ENCODE assay signal across 32 cellular contexts in genomic region chr3:44117239-44117638, GRCh38.
A peak's percentile ranks its signal among the peaks of the same experiment; 100 is the strongest.
DNase-seq lines count a peak whose midpoint lies in the region; ATAC-seq, FAIRE-seq and TF ChIP-seq lines count a peak whose summit lies in the region.
"Had no signal": no experiment of that assay in that cellular context is flagged by ENCODE, and none has a peak within 500 bp of the region (broad histone marks: within the 10 kb centered on the region; RNA-seq: fewer than 3 reads in every experiment).

No MANE protein-coding gene starts in this region.

- no peak overlapping the region for H2AFZ ChIP-seq in mammary epithelial cell (ENCODE audit: low read depth, low read length)
- H2AFZ ChIP-seq: parathyroid adenoma had no signal

- H4K20me1 ChIP-seq in mammary epithelial cell (ENCODE audit: insufficient read depth, low read length), result no peaks in the 10 kb centered on the region

- no peaks in the 10 kb centered on the region for H3K79me2 ChIP-seq in mammary epithelial cell (ENCODE audit: insufficient read depth, low read length)
- H3K79me2 ChIP-seq: parathyroid adenoma had no signal

- in situ Hi-C loops in mammary epithelial cell (cut with MboI; ENCODE audit: low sequenced_read_pairs in 2 of 2), result no loop called here

- H3K36me3 ChIP-seq in mammary epithelial cell (ENCODE audit: insufficient read depth, low read length) (peaks cover 3% of the 10 kb centered on the region), endodermal cell (ENCODE audit: control insufficient read depth, insufficient read depth, low read length) (no peaks in the 10 kb centered on the region), left lung (no peaks in the 10 kb centered on the region)
- H3K36me3 ChIP-seq: heart right ventricle, SJSA1 had no signal

- dilution Hi-C loops in mammary epithelial cell (cut with HindIII; ENCODE audit: low sequenced_read_pairs), result no loop called here

- ATAC-seq in left lung (peak; percentile 70), HG02938 (IDR thresholded peaks at IDR 0.05; ENCODE audit: unreplicated experiment) (no peak), HG03354 (IDR thresholded peaks at IDR 0.05; ENCODE audit: poor library complexity, severe bottlenecking, unreplicated experiment) (no peak)
- ATAC-seq: activated CD4-positive, CD25-positive, alpha-beta regulatory T cell treated with anti-CD3 and anti-CD28 coated beads, Interleukin-2, amount 50 U/mL, for 24 hours; effector memory CD8-positive, alpha-beta T cell; heart right ventricle; mucosa of descending colon; right cardiac atrium; stimulated activated effector memory CD8-positive, alpha-beta T cell treated with anti-CD3 and anti-CD28 coated beads, Interleukin-12 subunit alpha, Interleukin-12 subunit beta, amount 100 ng/mL, for 72 hours; T-cell had no signal

- H3K4me1 ChIP-seq in mammary epithelial cell (ENCODE audit: insufficient read depth, low read length) (peaks cover 8% of the 10 kb centered on the region), endodermal cell (ENCODE audit: control insufficient read depth, insufficient read depth, low read length) (peaks cover 3% of the 10 kb centered on the region), left lung (no peaks in the 10 kb centered on the region)
- H3K4me1 ChIP-seq: parathyroid adenoma, SJSA1 had no signal

- H3K27me3 Mint-ChIP-seq in MCF 10A (ENCODE audit: insufficient read depth, unreplicated experiment), result no peaks in the 10 kb centered on the region
- H3K27me3 Mint-ChIP-seq in endodermal cell (ENCODE audit: insufficient read depth), result no peaks in the 10 kb centered on the region

- WGBS in mammary epithelial cell (ENCODE audit: low coverage, missing lambda C conversion rate), result 8% methylated on average over 2 of the region's 2 CpGs
- 66 to 74% methylated on average over 2 of the region's 2 CpGs for WGBS in endodermal cell (ENCODE audit: insufficient coverage in 1 of 2, insufficient read length in 1 of 2), 2 experiments

- no peak overlapping the region for H3K27ac ChIP-seq in mammary epithelial cell (ENCODE audit: insufficient read depth, low read depth, low read length)
- no peak overlapping the region for H3K27ac ChIP-seq in endodermal cell (ENCODE audit: low read depth, low read length)
- H3K27ac ChIP-seq in left lung, result no peak overlapping the region
- H3K27ac ChIP-seq: 22Rv1, heart right ventricle, KMS-11, parathyroid adenoma, SJSA1 had no signal

- CTCF ChIA-PET in MCF 10A (lab: Yijun Ruan, JAX), result no interaction called here
- CTCF ChIA-PET in mammary epithelial cell (lab: Charles Lee; ENCODE audit: low non-redundant PET), result no interaction called here

- H3K4me3 ChIP-seq in mammary epithelial cell (replicated peaks in 1 of 3; ENCODE audit: insufficient read depth in 1 of 3, low read depth in 2 of 3, low read length in 3 of 3), result no peak overlapping the region
- H3K4me3 ChIP-seq in endodermal cell (ENCODE audit: low read length), result no peak overlapping the region
- no peak overlapping the region for H3K4me3 ChIP-seq in left lung
- H3K4me3 ChIP-seq: heart right ventricle, mucosa of descending colon, SJSA1 had no signal

- H3K9me3 Mint-ChIP-seq in MCF 10A (ENCODE audit: unreplicated experiment), result no peaks in the 10 kb centered on the region
- no peaks in the 10 kb centered on the region for H3K9me3 Mint-ChIP-seq in endodermal cell
- H3K9me3 Mint-ChIP-seq: activated naive CD4-positive, alpha-beta T cell treated with anti-CD3 and anti-CD28 coated beads, Interleukin-2, amount 10 ng/mL, durations not matched to agents 7 days and 5 days; activated T-helper 1 cell treated with anti-CD3 and anti-CD28 coated beads, Interleukin-12 subunit alpha, Interleukin-12 subunit beta, Interleukin-2, Interleukin-4 antibody, amounts not matched to agents 30 ng/mL and 10 ng/mL and 1 ng/mL, durations not matched to agents 14 hours and 24 hours and 36 hours; CD4-positive, alpha-beta T cell; effector memory CD8-positive, alpha-beta T cell; nephron; stimulated activated effector memory CD8-positive, alpha-beta T cell treated with anti-CD3 and anti-CD28 coated beads, Interleukin-12 subunit alpha, Interleukin-12 subunit beta, amount 100 ng/mL, for 72 hours; T-cell had no signal

- no peak overlapping the region for H3K9ac ChIP-seq in mammary epithelial cell (ENCODE audit: insufficient read depth, low read length)
- peak overlapping the region; percentile 23 for H3K9ac ChIP-seq in endodermal cell (ENCODE audit: extremely low read depth, low read length, poor library complexity, severe bottlenecking)
- H3K9ac ChIP-seq: KMS-11, parathyroid adenoma had no signal

- H3K27ac Mint-ChIP-seq in MCF 10A (ENCODE audit: low read depth, unreplicated experiment) (no peak overlapping the region), endodermal cell (peak overlapping the region; percentile 65)
- H3K27ac Mint-ChIP-seq: activated naive CD4-positive, alpha-beta T cell treated with anti-CD3 and anti-CD28 coated beads, Interleukin-2, amount 10 ng/mL, durations not matched to agents 7 days and 5 days; activated T-helper 1 cell treated with anti-CD3 and anti-CD28 coated beads, Interleukin-12 subunit alpha, Interleukin-12 subunit beta, Interleukin-2, Interleukin-4 antibody, amounts not matched to agents 30 ng/mL and 10 ng/mL and 1 ng/mL, durations not matched to agents 14 hours and 24 hours and 36 hours; CD4-positive, alpha-beta T cell; effector memory CD8-positive, alpha-beta T cell; nephron; stimulated activated effector memory CD8-positive, alpha-beta T cell treated with anti-CD3 and anti-CD28 coated beads, Interleukin-12 subunit alpha, Interleukin-12 subunit beta, amount 100 ng/mL, for 72 hours; T-cell had no signal

- TF ChIP-seq CTCF in MCF 10A (IDR thresholded peaks at IDR 0.05; ENCODE audit: unreplicated experiment), result no peak
- TF ChIP-seq CTCF in mammary epithelial cell (conservative IDR thresholded peaks at IDR 0.05 in 1 of 2, IDR thresholded peaks at IDR 0.05 in 1 of 2; ENCODE audit: extremely low read depth in 1 of 2, insufficient read depth in 1 of 2, low read depth in 1 of 2, low read length in 2 of 2), result no peak
- TF ChIP-seq CTCF in endodermal cell (conservative IDR thresholded peaks at IDR 0.05), result no peak
- TF ChIP-seq CTCF in left lung (IDR thresholded peaks at IDR 0.05), result no peak

- H3K4me3 Mint-ChIP-seq in MCF 10A (ENCODE audit: unreplicated experiment), result peak overlapping the region; percentile 19
- H3K4me3 Mint-ChIP-seq in endodermal cell, result no peak overlapping the region
- H3K4me3 Mint-ChIP-seq: activated naive CD4-positive, alpha-beta T cell treated with anti-CD3 and anti-CD28 coated beads, Interleukin-2, amount 10 ng/mL, durations not matched to agents 7 days and 5 days; activated T-helper 1 cell treated with anti-CD3 and anti-CD28 coated beads, Interleukin-12 subunit alpha, Interleukin-12 subunit beta, Interleukin-2, Interleukin-4 antibody, amounts not matched to agents 30 ng/mL and 10 ng/mL and 1 ng/mL, durations not matched to agents 14 hours and 24 hours and 36 hours; CD4-positive, alpha-beta T cell; effector memory CD8-positive, alpha-beta T cell; nephron; stimulated activated effector memory CD8-positive, alpha-beta T cell treated with anti-CD3 and anti-CD28 coated beads, Interleukin-12 subunit alpha, Interleukin-12 subunit beta, amount 100 ng/mL, for 72 hours; T-cell had no signal

- intact Hi-C loops in MCF 10A (cut with micrococcal nuclease) (no loop called here), mammary epithelial cell (cut with micrococcal nuclease) (no loop called here), left lung (cut with DNase I) (no loop called here)

- H3K27me3 ChIP-seq in mammary epithelial cell (ENCODE audit: insufficient read depth, low read length) (no peaks in the 10 kb centered on the region), endodermal cell (ENCODE audit: control insufficient read depth, insufficient read depth, low read length, poor library complexity, severe bottlenecking) (no peaks in the 10 kb centered on the region), left lung (peaks cover 0 to 8% of the 10 kb centered on the region in 2 donors)
- H3K27me3 ChIP-seq: SJSA1 had no signal

- no peak for DNase-seq in MCF 10A (ENCODE audit: unreplicated experiment)
- DNase-seq in mammary epithelial cell, result no peak
- peak; percentile 80 for DNase-seq in endodermal cell
- DNase-seq in left lung, result no peak
- DNase-seq in GM12891 (ENCODE audit: insufficient read length, low spot score), result no peak
- no peak for DNase-seq in amygdala (lab: John Stamatoyannopoulos, UW)
- DNase-seq: activated CD4-positive, alpha-beta T cell treated with anti-CD3 and anti-CD28 coated beads, Interleukin-2, amount 50 U/mL, for 48 hours; activated naive CD4-positive, alpha-beta T cell treated with anti-CD3 and anti-CD28 coated beads, Interleukin-2, amount 10 ng/mL, durations not matched to agents 7 days and 5 days; CD4-positive, alpha-beta T cell; cortex of kidney; effector memory CD8-positive, alpha-beta T cell; heart right ventricle; mucosa of descending colon; NCI-H1417; NCI-H2029 treated with DMSO at 0.1 percent for 48 hours; NCI-H226; right cardiac atrium; stimulated activated CD4-positive, alpha-beta T cell treated with anti-CD3 and anti-CD28 coated beads, Interleukin-12 subunit alpha, Interleukin-12 subunit beta, amount 100 ng/mL, for 4 hours; stimulated activated CD4-positive, alpha-beta T cell treated with anti-CD3 and anti-CD28 coated beads, Interleukin-4, amount 100 ng/mL, for 24 hours; T-cell had no signal

- no peaks in the 10 kb centered on the region for H3K9me3 ChIP-seq in mammary epithelial cell (replicated peaks; ENCODE audit: insufficient read depth, low read length)
- no peaks in the 10 kb centered on the region for H3K9me3 ChIP-seq in endodermal cell (ENCODE audit: control insufficient read depth, low read length)
- no peaks in the 10 kb centered on the region for H3K9me3 ChIP-seq in left lung
- H3K9me3 ChIP-seq: heart right ventricle, mucosa of descending colon, SJSA1 had no signal

- H3K4me2 ChIP-seq in mammary epithelial cell (ENCODE audit: insufficient read depth, low read depth, low read length), result no peak overlapping the region
- H3K4me2 ChIP-seq: KMS-11 had no signal

- BruUV-seq in MCF 10A (replicated peaks; lab: Mats Ljungman, UMichigan), result no TSS peak
- no TSS peak for BruUV-seq in mammary epithelial cell (replicated peaks; lab: Mats Ljungman, UMichigan)

- TF ChIP-seq POLR2A in GM12891 (IDR thresholded peaks at IDR 0.05; ENCODE audit: low read depth, low read length), result no peak

- H3K36me3 Mint-ChIP-seq in MCF 10A (ENCODE audit: insufficient read depth, unreplicated experiment) (no peaks in the 10 kb centered on the region), endodermal cell (ENCODE audit: low read depth) (no peaks in the 10 kb centered on the region)
- H3K36me3 Mint-ChIP-seq: activated naive CD4-positive, alpha-beta T cell treated with anti-CD3 and anti-CD28 coated beads, Interleukin-2, amount 10 ng/mL, durations not matched to agents 7 days and 5 days; stimulated activated effector memory CD8-positive, alpha-beta T cell treated with anti-CD3 and anti-CD28 coated beads, Interleukin-12 subunit alpha, Interleukin-12 subunit beta, amount 100 ng/mL, for 72 hours; T-cell had no signal

- FAIRE-seq in GM12891 (lab: Jason Lieb, UNC), result no peak
- FAIRE-seq: HTR-8/SVneo, RCC 7860 had no signal

- peaks cover 19% of the 10 kb centered on the region for H3K4me1 Mint-ChIP-seq in MCF 10A (ENCODE audit: insufficient read depth, unreplicated experiment)
- H3K4me1 Mint-ChIP-seq in endodermal cell, result peaks cover 6% of the 10 kb centered on the region
- H3K4me1 Mint-ChIP-seq: activated naive CD4-positive, alpha-beta T cell treated with anti-CD3 and anti-CD28 coated beads, Interleukin-2, amount 10 ng/mL, durations not matched to agents 7 days and 5 days; stimulated activated effector memory CD8-positive, alpha-beta T cell treated with anti-CD3 and anti-CD28 coated beads, Interleukin-12 subunit alpha, Interleukin-12 subunit beta, amount 100 ng/mL, for 72 hours; T-cell had no signal

- POLR2A ChIA-PET in MCF 10A (lab: Yijun Ruan, JAX), result no interaction called here
